Comparison of ENCODE assay signal across 23 cellular contexts in the genomic region with DNA sequence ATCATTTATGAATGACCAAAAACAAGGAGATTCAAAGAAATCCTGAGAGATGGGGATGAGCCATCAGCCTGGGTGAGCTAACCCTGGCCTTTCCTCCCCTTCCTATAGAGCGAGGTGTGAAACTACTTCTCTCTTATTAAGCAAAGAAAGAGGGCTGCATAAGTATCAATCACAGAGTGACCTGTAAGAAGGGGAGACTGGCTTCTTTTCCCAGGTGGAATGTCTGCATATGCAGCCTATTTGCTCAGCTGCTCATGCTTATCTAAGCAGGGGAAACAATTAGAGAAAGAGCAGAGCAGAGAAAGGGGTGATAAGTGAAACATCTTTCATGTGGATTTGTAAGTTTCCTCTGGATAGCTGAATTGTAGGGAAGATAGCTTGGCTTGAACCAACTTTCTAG.
"Had no signal": no experiment of that assay in that cellular context is flagged by ENCODE, and none has a peak within 500 bp of the region (broad histone marks: within the 10 kb centered on the region; RNA-seq: fewer than 3 reads in every experiment).

No MANE protein-coding gene starts in this region.

- H3K4me1 Mint-ChIP-seq: naive B cell; nephron; stimulated activated effector memory CD8-positive, alpha-beta T cell treated with anti-CD3 and anti-CD28 coated beads, Interleukin-12 subunit alpha, Interleukin-12 subunit beta, amount 100 ng/mL, for 72 hours had no signal

- H3K36me3 ChIP-seq: right lobe of liver, suprapubic skin, thyroid gland had no signal

- DNase-seq: dermis blood vessel endothelial cell; erythroblast; foreskin keratinocyte; head of caudate nucleus; kidney; left cardiac atrium; left ventricle myocardium superior; mesenchymal stem cell; naive B cell; psoas muscle; retina; right lobe of liver; stimulated activated CD4-positive, alpha-beta T cell treated with anti-CD3 and anti-CD28 coated beads, Interleukin-4, amount 100 ng/mL, for 1 hour; stimulated activated CD8-positive, alpha-beta memory T cell treated with anti-CD3 and anti-CD28 coated beads, Interleukin-4, amount 100 ng/mL, for 48 hours; stimulated activated naive CD8-positive, alpha-beta T cell treated with anti-CD3 and anti-CD28 coated beads, Interleukin-15, Interleukin-2, amounts not matched to agents 100 U/mL and 50 U/mL, for 24 hours; thyroid gland had no signal

- H3K79me2 ChIP-seq: hepatocyte, parathyroid adenoma had no signal

- H3K4me1 ChIP-seq: foreskin keratinocyte, parathyroid adenoma, psoas muscle, right lobe of liver, suprapubic skin, thyroid gland had no signal

- H3K4me2 ChIP-seq: hepatocyte had no signal

- H3K27ac ChIP-seq: foreskin keratinocyte, hepatocyte, parathyroid adenoma, psoas muscle, right lobe of liver, suprapubic skin, thyroid gland had no signal

- H3K9me3 Mint-ChIP-seq: type B pancreatic cell had no signal

- H3K4me3 ChIP-seq: hepatocyte, lung, psoas muscle, right lobe of liver, suprapubic skin, thyroid gland had no signal

- ATAC-seq: foreskin keratinocyte; left cardiac atrium; left ventricle myocardium superior; psoas muscle; right lobe of liver; stimulated activated effector memory CD8-positive, alpha-beta T cell treated with anti-CD3 and anti-CD28 coated beads, Interleukin-12 subunit alpha, Interleukin-12 subunit beta, amount 100 ng/mL, for 72 hours; stimulated activated naive CD8-positive, alpha-beta T cell treated with anti-CD3 and anti-CD28 coated beads, Interleukin-15, Interleukin-2, amounts not matched to agents 100 U/mL and 50 U/mL, for 24 hours had no signal

- H3K27me3 ChIP-seq: foreskin keratinocyte, hepatocyte, right lobe of liver, suprapubic skin, thyroid gland had no signal

- H3K4me3 Mint-ChIP-seq: nephron; stimulated activated effector memory CD8-positive, alpha-beta T cell treated with anti-CD3 and anti-CD28 coated beads, Interleukin-12 subunit alpha, Interleukin-12 subunit beta, amount 100 ng/mL, for 72 hours; type B pancreatic cell had no signal

- H3K9ac ChIP-seq: parathyroid adenoma had no signal

- H3K36me3 Mint-ChIP-seq: naive B cell; stimulated activated effector memory CD8-positive, alpha-beta T cell treated with anti-CD3 and anti-CD28 coated beads, Interleukin-12 subunit alpha, Interleukin-12 subunit beta, amount 100 ng/mL, for 72 hours; type B pancreatic cell had no signal

- H2AFZ ChIP-seq: hepatocyte, parathyroid adenoma had no signal

- H3K27ac Mint-ChIP-seq: naive B cell; nephron; stimulated activated effector memory CD8-positive, alpha-beta T cell treated with anti-CD3 and anti-CD28 coated beads, Interleukin-12 subunit alpha, Interleukin-12 subunit beta, amount 100 ng/mL, for 72 hours; type B pancreatic cell had no signal

- H3K9me3 ChIP-seq: psoas muscle, right lobe of liver, thyroid gland had no signal
